1 cellular context compared by ENCODE assay signal in the genomic region with DNA sequence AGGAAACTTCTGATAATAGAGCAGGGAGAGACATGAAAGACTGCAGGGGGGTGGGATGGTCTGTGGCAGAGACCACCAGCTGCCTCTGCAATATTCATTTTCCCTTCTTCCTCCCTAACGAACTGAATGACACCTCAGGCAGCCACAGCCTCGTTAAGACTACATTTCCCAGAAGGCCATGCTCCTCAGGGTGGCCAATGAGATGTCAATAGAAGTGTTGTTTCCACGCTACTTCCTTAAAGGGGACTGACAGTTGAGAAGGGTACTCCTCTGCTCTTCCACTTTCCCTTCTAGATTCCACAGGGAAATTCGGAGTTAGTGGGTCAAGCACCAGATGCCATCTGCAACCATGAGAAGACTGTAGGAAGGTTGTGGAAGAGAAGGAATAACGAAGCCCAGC.
A peak's percentile ranks its signal among the peaks of the same experiment; 100 is the strongest.
TF ChIP-seq lines count a peak whose summit lies in the region.

No MANE protein-coding gene starts in this region.

TF ChIP-seq in HepG2, 621 proteins besides CTCF, POLR2A, EP300 and RAD21 (continued from another document):
- TF ChIP-seq PRDM4 (CRISPR knock-in tag; IDR thresholded peaks at IDR 0.05; ENCODE audit: borderline replicate concordance) (no peak), RBM39 (IDR thresholded peaks at IDR 0.05; ENCODE audit: low read depth, low read length, poor library complexity, severe bottlenecking) (no peak), NRL (CRISPR knock-in tag; IDR thresholded peaks at IDR 0.05; ENCODE audit: borderline replicate concordance) (no peak), CREB1 (IDR thresholded peaks at IDR 0.05) (no peak), CREB1 (CRISPR knock-in tag; IDR thresholded peaks at IDR 0.05) (peak; percentile 27; the same call in 1 of the 2 replicates), ZNF33A (CRISPR knock-in tag; IDR thresholded peaks at IDR 0.05; ENCODE audit: borderline replicate concordance) (no peak), SP2 (CRISPR knock-in tag; IDR thresholded peaks at IDR 0.05) (no peak), MEIS1 (CRISPR knock-in tag; IDR thresholded peaks at IDR 0.05; ENCODE audit: borderline replicate concordance) (no peak), ARHGAP35 (CRISPR knock-in tag; IDR thresholded peaks at IDR 0.05; ENCODE audit: borderline replicate concordance) (no peak), ZNF143 (CRISPR knock-in tag; IDR thresholded peaks at IDR 0.05) (peak; percentile 89), ELF1 (CRISPR knock-in tag; IDR thresholded peaks at IDR 0.05) (peak; percentile 68; the same call in 1 of the 2 replicates), RFXAP (CRISPR knock-in tag; IDR thresholded peaks at IDR 0.05; ENCODE audit: borderline replicate concordance) (peak; percentile 85; the same call in 1 of the 2 replicates), NFYC (CRISPR knock-in tag; IDR thresholded peaks at IDR 0.05) (peak; percentile 84), GABPB1 (CRISPR knock-in tag; IDR thresholded peaks at IDR 0.05) (peak; percentile 74; the same call in 1 of the 2 replicates), CREM (IDR thresholded peaks at IDR 0.05) (peak; percentile 33; the same call in 1 of the 2 replicates), CREM (CRISPR knock-in tag; IDR thresholded peaks at IDR 0.05) (no peak), ZFY (CRISPR knock-in tag; IDR thresholded peaks at IDR 0.05) (no peak), ZNF292 (CRISPR knock-in tag; IDR thresholded peaks at IDR 0.05; ENCODE audit: borderline replicate concordance, low read depth) (no peak), SNAPC2 (CRISPR knock-in tag; IDR thresholded peaks at IDR 0.05) (no peak), ZNF281 (CRISPR knock-in tag; IDR thresholded peaks at IDR 0.05; ENCODE audit: borderline replicate concordance) (no peak), RCOR2 (CRISPR knock-in tag; IDR thresholded peaks at IDR 0.05) (no peak), CENPT (CRISPR knock-in tag; IDR thresholded peaks at IDR 0.05; ENCODE audit: low read depth) (no peak), NFYB (CRISPR knock-in tag; IDR thresholded peaks at IDR 0.05) (peak; percentile 78), ZBTB3 (CRISPR knock-in tag; IDR thresholded peaks at IDR 0.05; ENCODE audit: borderline replicate concordance, low read depth) (no peak), HMGA1 (CRISPR knock-in tag; conservative IDR thresholded peaks at IDR 0.05) (no peak), SUZ12 (IDR thresholded peaks at IDR 0.05; ENCODE audit: low read depth, low read length) (0 out of 2 replicates have a peak, but pooled peaks have one; percentile 31), CBX5 (CRISPR knock-in tag; IDR thresholded peaks at IDR 0.05; ENCODE audit: borderline replicate concordance) (no peak), ZFP82 (CRISPR knock-in tag; IDR thresholded peaks at IDR 0.05; ENCODE audit: borderline replicate concordance) (no peak), GABPA (IDR thresholded peaks at IDR 0.05; ENCODE audit: low read depth, low read length) (no peak), GABPA (CRISPR knock-in tag; IDR thresholded peaks at IDR 0.05; ENCODE audit: low read depth) (peak; percentile 80), MTA1 (CRISPR knock-in tag; IDR thresholded peaks at IDR 0.05; ENCODE audit: borderline replicate concordance) (no peak), ZBTB44 (CRISPR knock-in tag; IDR thresholded peaks at IDR 0.05) (no peak), POGZ (CRISPR knock-in tag; IDR thresholded peaks at IDR 0.05) (no peak), HCFC1 (IDR thresholded peaks at IDR 0.05; ENCODE audit: low read depth, low read length) (peak; percentile 61; the same call in 1 of the 2 replicates), CBX2 (IDR thresholded peaks at IDR 0.05; ENCODE audit: low read depth, low read length) (no peak), CBX2 (CRISPR knock-in tag; IDR thresholded peaks at IDR 0.05; ENCODE audit: low read depth) (no peak), KDM5B (CRISPR knock-in tag; IDR thresholded peaks at IDR 0.05; ENCODE audit: borderline replicate concordance) (no peak), RBFOX2 (IDR thresholded peaks at IDR 0.05; ENCODE audit: low read depth, low read length) (no peak), MED1 (CRISPR knock-in tag; IDR thresholded peaks at IDR 0.05) (no peak), MZF1 (CRISPR knock-in tag; IDR thresholded peaks at IDR 0.05; ENCODE audit: borderline replicate concordance) (no peak), DNMT1 (CRISPR knock-in tag; IDR thresholded peaks at IDR 0.05) (no peak), SIN3A (IDR thresholded peaks at IDR 0.05; ENCODE audit: borderline replicate concordance, low read depth, low read length) (no peak), MAFF (IDR thresholded peaks at IDR 0.05; ENCODE audit: low read depth, low read length) (no peak), DNMT3B (CRISPR knock-in tag; conservative IDR thresholded peaks at IDR 0.05) (no peak)
- TF ChIP-seq, protein P1, sequence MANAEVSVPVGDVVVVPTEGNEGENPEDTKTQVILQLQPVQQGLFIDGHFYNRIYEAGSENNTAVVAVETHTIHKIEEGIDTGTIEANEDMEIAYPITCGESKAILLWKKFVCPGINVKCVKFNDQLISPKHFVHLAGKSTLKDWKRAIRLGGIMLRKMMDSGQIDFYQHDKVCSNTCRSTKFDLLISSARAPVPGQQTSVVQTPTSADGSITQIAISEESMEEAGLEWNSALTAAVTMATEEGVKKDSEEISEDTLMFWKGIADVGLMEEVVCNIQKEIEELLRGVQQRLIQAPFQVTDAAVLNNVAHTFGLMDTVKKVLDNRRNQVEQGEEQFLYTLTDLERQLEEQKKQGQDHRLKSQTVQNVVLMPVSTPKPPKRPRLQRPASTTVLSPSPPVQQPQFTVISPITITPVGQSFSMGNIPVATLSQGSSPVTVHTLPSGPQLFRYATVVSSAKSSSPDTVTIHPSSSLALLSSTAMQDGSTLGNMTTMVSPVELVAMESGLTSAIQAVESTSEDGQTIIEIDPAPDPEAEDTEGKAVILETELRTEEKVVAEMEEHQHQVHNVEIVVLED (CRISPR knock-in tag; IDR thresholded peaks at IDR 0.05; ENCODE audit: borderline replicate concordance), result no peak
